Comparison of ENCODE assay signal across 32 cellular contexts in the genomic region with DNA sequence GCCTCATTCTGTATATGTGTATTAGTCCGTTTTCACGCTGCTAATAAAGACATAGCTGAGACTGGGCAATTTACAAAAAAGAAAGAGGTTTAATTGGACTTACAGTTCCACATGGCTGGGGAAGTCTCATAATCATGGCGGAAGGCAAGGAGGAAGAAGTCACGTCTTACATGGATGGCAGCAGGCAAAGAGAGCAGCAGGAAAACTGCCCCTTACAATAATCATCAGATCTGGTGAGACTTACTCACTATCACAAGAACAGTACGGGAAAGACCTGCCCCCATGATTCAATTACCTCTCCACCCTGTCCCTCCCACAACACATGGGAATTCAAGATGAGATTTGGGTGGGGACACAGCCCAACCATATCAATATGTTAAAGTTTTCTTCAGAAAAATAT. TPM values are rescaled to one million over a fixed set of nuclear protein-coding genes. Genes with fewer than 3 reads are reported as not detected.
DNase-seq lines count a peak whose midpoint lies in the region; ATAC-seq, FAIRE-seq and TF ChIP-seq lines count a peak whose summit lies in the region.
"Had no signal": no experiment of that assay in that cellular context is flagged by ENCODE, and none has a peak within 500 bp of the region (broad histone marks: within the 10 kb centered on the region; RNA-seq: fewer than 3 reads in every experiment).

No MANE protein-coding gene starts in this region.

- no peak overlapping the region for H3K4me3 ChIP-seq in CD8-positive, alpha-beta T cell (ENCODE audit: low read depth, low read length)
- no peak overlapping the region for H3K4me3 ChIP-seq in K562
- H3K4me3 ChIP-seq: A549; BLaER1; BLaER1 treated with 17β-estradiol and CSF1 and Interleukin-3, amounts not matched to agents 10 nM and 100 nM had no signal

- H3K9ac ChIP-seq in K562 (ENCODE audit: insufficient read depth in 1 of 2, low read depth in 2 of 2, low read length in 2 of 2), result no peak overlapping the region
- H3K9ac ChIP-seq: BLaER1; BLaER1 treated with 17β-estradiol and CSF1 and Interleukin-3, amounts not matched to agents 10 nM and 100 nM had no signal

- no peaks in the 10 kb centered on the region for H3K27me3 ChIP-seq in CD8-positive, alpha-beta T cell (ENCODE audit: insufficient read depth, low read length)
- no peaks in the 10 kb centered on the region for H3K27me3 ChIP-seq in K562 (ENCODE audit: control insufficient read depth in 2 of 2, insufficient read depth in 2 of 2, low read length in 2 of 2)
- H3K27me3 ChIP-seq: BE2C; BLaER1; BLaER1 treated with 17β-estradiol and CSF1 and Interleukin-3, amounts not matched to agents 10 nM and 100 nM had no signal

- H3K9me1 ChIP-seq in K562 (ENCODE audit: control insufficient read depth, insufficient read depth, low read length), result no peaks in the 10 kb centered on the region

- H3K4me1 Mint-ChIP-seq in CD8-positive, alpha-beta T cell (ENCODE audit: low read depth), result no peaks in the 10 kb centered on the region
- H3K4me1 Mint-ChIP-seq in stimulated activated memory B cell treated with anti-CD40 and anti-IgM and Interleukin-4, amounts not matched to agents 10 μg/mL and 1 μg/mL and 100 μg/mL, for 72 hours, result no peaks in the 10 kb centered on the region
- H3K4me1 Mint-ChIP-seq in activated CD4-positive, alpha-beta memory T cell treated with anti-CD3 and anti-CD28 coated beads for 36 hours (ENCODE audit: low read depth), result no peaks in the 10 kb centered on the region
- H3K4me1 Mint-ChIP-seq: B cell; CD14-positive monocyte; CD4-positive, alpha-beta memory T cell; CD4-positive, CD25-positive, alpha-beta regulatory T cell; CD8-positive, alpha-beta memory T cell had no signal

- in situ Hi-C loops in K562 (cut with MboI), result no loop called here

- intact Hi-C loops in CD8-positive, alpha-beta T cell (cut with DNase I, micrococcal nuclease), result no loop called here
- intact Hi-C loops in K562 (cut with micrococcal nuclease), result no loop called here
- intact Hi-C loops in activated CD4-positive, alpha-beta memory T cell treated with anti-CD3 and anti-CD28 coated beads for 36 hours (cut with micrococcal nuclease), result no loop called here

- H4K20me1 ChIP-seq in K562 (replicated peaks; ENCODE audit: control insufficient read depth, insufficient read depth, low read length), result no peaks in the 10 kb centered on the region
- H4K20me1 ChIP-seq: BLaER1; BLaER1 treated with 17β-estradiol and CSF1 and Interleukin-3, amounts not matched to agents 10 nM and 100 nM had no signal

- no peak for TF ChIP-seq EP300 in K562 (IDR thresholded peaks at IDR 0.05; ENCODE audit: low read length)

- WGBS in K562 (ENCODE audit: insufficient coverage, low coverage, missing lambda C conversion rate), result 24% methylated on average over 5 of the region's 5 CpGs

- CTCF ChIA-PET in CD8-positive, alpha-beta T cell (lab: Charles Lee), result no interaction called here
- CTCF ChIA-PET in K562 (lab: Yijun Ruan, JAX; ENCODE audit: low intra/inter-chr PET ratio), result no interaction called here
- CTCF ChIA-PET in activated CD4-positive, alpha-beta memory T cell treated with anti-CD3 and anti-CD28 coated beads for 36 hours (lab: Charles Lee), result no interaction called here

- peak overlapping the region; percentile 27 for H3K27ac Mint-ChIP-seq in CD8-positive, alpha-beta T cell
- H3K27ac Mint-ChIP-seq in stimulated activated memory B cell treated with anti-CD40 and anti-IgM and Interleukin-4, amounts not matched to agents 10 μg/mL and 1 μg/mL and 100 μg/mL, for 72 hours, result no peak overlapping the region
- H3K27ac Mint-ChIP-seq in activated CD4-positive, alpha-beta memory T cell treated with anti-CD3 and anti-CD28 coated beads for 36 hours, result no peak overlapping the region
- H3K27ac Mint-ChIP-seq: B cell; CD14-positive monocyte; CD4-positive, alpha-beta memory T cell; CD4-positive, alpha-beta T cell had no signal

- TF ChIP-seq CTCF in CD8-positive, alpha-beta T cell (IDR thresholded peaks at IDR 0.05), result no peak
- no peak for TF ChIP-seq CTCF in K562 (IDR thresholded peaks at IDR 0.05 in 2 of 3, conservative IDR thresholded peaks at IDR 0.05 in 1 of 3; ENCODE audit: insufficient read depth in 2 of 3, low read depth in 1 of 3, low read length in 3 of 3)

- H3K27ac ChIP-seq in CD8-positive, alpha-beta T cell (ENCODE audit: low read depth, low read length), result no peak overlapping the region
- H3K27ac ChIP-seq in K562 (ENCODE audit: extremely low read depth, low read depth, low read length), result no peak overlapping the region
- H3K27ac ChIP-seq: 22Rv1; A549; BLaER1; BLaER1 treated with 17β-estradiol and CSF1 and Interleukin-3, amounts not matched to agents 10 nM and 100 nM; C4-2B had no signal

- H2AFZ ChIP-seq in K562 (ENCODE audit: low read depth, low read length), result no peak overlapping the region

- no peaks in the 10 kb centered on the region for H3K79me2 ChIP-seq in K562 (ENCODE audit: control insufficient read depth, insufficient read depth, low read length)

- H3K36me3 ChIP-seq in CD8-positive, alpha-beta T cell (ENCODE audit: insufficient read depth, low read length), result no peaks in the 10 kb centered on the region
- no peaks in the 10 kb centered on the region for H3K36me3 ChIP-seq in K562 (ENCODE audit: control insufficient read depth, insufficient read depth, low read length)
- H3K36me3 ChIP-seq: BE2C; BLaER1; BLaER1 treated with 17β-estradiol and CSF1 and Interleukin-3, amounts not matched to agents 10 nM and 100 nM had no signal

- POLR2A ChIA-PET in CD8-positive, alpha-beta T cell (lab: Charles Lee), result no interaction called here
- POLR2A ChIA-PET in K562 (lab: Yijun Ruan, JAX), result no interaction called here
- POLR2A ChIA-PET in activated CD4-positive, alpha-beta memory T cell treated with anti-CD3 and anti-CD28 coated beads for 36 hours (lab: Charles Lee), result no interaction called here

- H3K4me3 Mint-ChIP-seq in CD8-positive, alpha-beta T cell, result no peak overlapping the region
- H3K4me3 Mint-ChIP-seq in stimulated activated memory B cell treated with anti-CD40 and anti-IgM and Interleukin-4, amounts not matched to agents 10 μg/mL and 1 μg/mL and 100 μg/mL, for 72 hours, result no peak overlapping the region
- no peak overlapping the region for H3K4me3 Mint-ChIP-seq in activated CD4-positive, alpha-beta memory T cell treated with anti-CD3 and anti-CD28 coated beads for 36 hours
- H3K4me3 Mint-ChIP-seq: B cell; CD14-positive monocyte; CD4-positive, alpha-beta memory T cell; CD4-positive, alpha-beta T cell; CD8-positive, alpha-beta memory T cell had no signal

- no peak overlapping the region for H3K4me2 ChIP-seq in K562 (ENCODE audit: insufficient read depth, low read length)
- H3K4me2 ChIP-seq: A549; BLaER1; BLaER1 treated with 17β-estradiol and CSF1 and Interleukin-3, amounts not matched to agents 10 nM and 100 nM had no signal

- no peak for DNase-seq in CD8-positive, alpha-beta T cell
- DNase-seq in K562 (ENCODE audit: extremely low read depth in 1 of 4, low spot score in 3 of 4), result no peak
- DNase-seq in activated CD4-positive, alpha-beta memory T cell treated with anti-CD3 and anti-CD28 coated beads for 36 hours, result no peak
- DNase-seq: 8988T; ACHN; AML-193; BE2C; C1 segment of cervical spinal cord; Caco-2; Calu3; CD4-positive, alpha-beta memory T cell; CD4-positive, alpha-beta T cell; CD4-positive, CD25-positive, alpha-beta regulatory T cell; CD8-positive, alpha-beta memory T cell; COR-L47; DMS 273 treated with DMSO at 0.1 percent for 48 hours; DMS153; DMS53; DMS79; DMS79 treated with DMSO at 0.1 percent for 48 hours; DND-41; EL had no signal

- H3K27me3 Mint-ChIP-seq in CD8-positive, alpha-beta T cell (ENCODE audit: low read depth), result no peaks in the 10 kb centered on the region
- H3K27me3 Mint-ChIP-seq in stimulated activated memory B cell treated with anti-CD40 and anti-IgM and Interleukin-4, amounts not matched to agents 10 μg/mL and 1 μg/mL and 100 μg/mL, for 72 hours, result no peaks in the 10 kb centered on the region
- H3K27me3 Mint-ChIP-seq in activated CD4-positive, alpha-beta memory T cell treated with anti-CD3 and anti-CD28 coated beads for 36 hours, result no peaks in the 10 kb centered on the region
- H3K27me3 Mint-ChIP-seq: B cell; CD4-positive, alpha-beta memory T cell; CD4-positive, alpha-beta T cell had no signal

- ATAC-seq in CD8-positive, alpha-beta T cell, result no peak
- ATAC-seq in K562, result no peak
- no peak for ATAC-seq in stimulated activated memory B cell treated with anti-CD40 and anti-IgM and Interleukin-4, amounts not matched to agents 10 μg/mL and 1 μg/mL and 100 μg/mL, for 72 hours
- ATAC-seq: A549 had no signal

- no peak for TF ChIP-seq POLR2A in K562 (conservative IDR thresholded peaks at IDR 0.05)

- H3K9me3 Mint-ChIP-seq in CD8-positive, alpha-beta T cell, result peaks cover 4% of the 10 kb centered on the region
- H3K9me3 Mint-ChIP-seq in stimulated activated memory B cell treated with anti-CD40 and anti-IgM and Interleukin-4, amounts not matched to agents 10 μg/mL and 1 μg/mL and 100 μg/mL, for 72 hours, result no peaks in the 10 kb centered on the region
- H3K9me3 Mint-ChIP-seq in activated CD4-positive, alpha-beta memory T cell treated with anti-CD3 and anti-CD28 coated beads for 36 hours, result peaks cover 4% of the 10 kb centered on the region

- peaks cover 2% of the 10 kb centered on the region for H3K36me3 Mint-ChIP-seq in CD8-positive, alpha-beta T cell
- no peaks in the 10 kb centered on the region for H3K36me3 Mint-ChIP-seq in stimulated activated memory B cell treated with anti-CD40 and anti-IgM and Interleukin-4, amounts not matched to agents 10 μg/mL and 1 μg/mL and 100 μg/mL, for 72 hours
- H3K36me3 Mint-ChIP-seq in activated CD4-positive, alpha-beta memory T cell treated with anti-CD3 and anti-CD28 coated beads for 36 hours, result no peaks in the 10 kb centered on the region
- H3K36me3 Mint-ChIP-seq: CD14-positive monocyte; CD4-positive, CD25-positive, alpha-beta regulatory T cell had no signal

- no peaks in the 10 kb centered on the region for H3K4me1 ChIP-seq in CD8-positive, alpha-beta T cell (ENCODE audit: insufficient read depth, low read length)
- H3K4me1 ChIP-seq in K562 (replicated peaks in 1 of 2; ENCODE audit: control insufficient read depth in 2 of 2, insufficient read depth in 2 of 2, low read length in 2 of 2), result no peaks in the 10 kb centered on the region
- H3K4me1 ChIP-seq: A549; BE2C; BLaER1; BLaER1 treated with 17β-estradiol and CSF1 and Interleukin-3, amounts not matched to agents 10 nM and 100 nM; Caco-2 had no signal

- no peak for TF ChIP-seq RAD21 in K562 (CRISPR knock-in tag; conservative IDR thresholded peaks at IDR 0.05 in 1 of 2, IDR thresholded peaks at IDR 0.05 in 1 of 2)

- H3K9me3 ChIP-seq in CD8-positive, alpha-beta T cell (ENCODE audit: low read length), result no peaks in the 10 kb centered on the region
- H3K9me3 ChIP-seq in K562 (replicated peaks; ENCODE audit: control insufficient read depth, insufficient read depth, low read depth, low read length), result 0 out of 2 replicates have a peak, but pooled peaks cover 5% of the 10 kb centered on the region
- H3K9me3 ChIP-seq: BE2C, Caco-2 had no signal

- no peak for FAIRE-seq in K562 (lab: Jason Lieb, UNC)
- FAIRE-seq: A204.1, A549, D721Med had no signal

- no TSS peak for BruUV-seq in K562 (replicated peaks; lab: Mats Ljungman, UMichigan)

RNA-seq across cellular contexts. Expression of gene GPBP1, which starts 49.8 kb away (rescaled TPM):
- 100 to 1,000 TPM; 164 to 165 TPM for total RNA-seq in CD8-positive, alpha-beta T cell
- 38.9 and 193 TPM in 2 replicates for total RNA-seq in K562 (2011; cell fraction: chromatin; rRNA removed; ENCODE audit: low replicate concordance)
- 20.5 and 30.5 TPM in 2 replicates for total RNA-seq in K562 (2011; cell fraction: nucleolus; rRNA removed)
- total RNA-seq in K562 (2011; cell fraction: nucleoplasm; rRNA removed), result 55.7 and 82.8 TPM in 2 replicates
- total RNA-seq in K562 (2014; rRNA removed), result 61.7 and 66.2 TPM in 2 replicates
- total RNA-seq in K562 (2014; rRNA removed; fragmentation: Illumina TruSeq; extraction: Trizol), result 109 and 122 TPM in 2 replicates
- 89.1 and 97.0 TPM in 2 replicates for total RNA-seq in K562 (2015; rRNA removed; fragmentation: Illumina TruSeq; extraction: Trizol)
- 67.8 and 68.4 TPM in 2 replicates for total RNA-seq in K562 (2021)
- 67.3 and 85.2 TPM in 2 replicates for polyA plus RNA-seq in K562 (2011; rRNA removed)
- polyA plus RNA-seq in K562 (2011; cell fraction: cytosol; rRNA removed), result 6.1 and 19.2 TPM in 2 replicates
- 22.7 and 36.5 TPM in 2 replicates for polyA plus RNA-seq in K562 (2011; cell fraction: nucleus; rRNA removed)
- 51.9 and 53.1 TPM in 2 replicates for polyA plus RNA-seq in K562 (2012)
- polyA plus RNA-seq in K562 (2014; fragmentation: Illumina TruSeq; extraction: Trizol), result 70.2 and 85.7 TPM in 2 replicates
- polyA plus RNA-seq in K562 (2014; fragmentation: Nextera tagmentation; extraction: Ambion mirVana), result 10 to 100 TPM; 31.0 to 40.7 TPM
- polyA plus RNA-seq in K562 (2014; rRNA removed), result 55.2 and 64.0 TPM in 2 replicates
- polyA minus RNA-seq in K562 (2011; rRNA and poly(A)+ RNA removed), result 94.7 and 107 TPM in 2 replicates
- polyA minus RNA-seq in K562 (2011; cell fraction: cytosol; rRNA and poly(A)+ RNA removed), result 21.1 and 29.6 TPM in 2 replicates
- polyA minus RNA-seq in K562 (2011; cell fraction: nucleus; rRNA and poly(A)+ RNA removed), result 26.1 and 57.8 TPM in 2 replicates
- 10 to 100 TPM; 94.1 to 98.5 TPM for total RNA-seq in activated CD4-positive, alpha-beta memory T cell treated with anti-CD3 and anti-CD28 coated beads for 36 hours
